Comparison of ENCODE assay signal across 19 cellular contexts in the genomic region with DNA sequence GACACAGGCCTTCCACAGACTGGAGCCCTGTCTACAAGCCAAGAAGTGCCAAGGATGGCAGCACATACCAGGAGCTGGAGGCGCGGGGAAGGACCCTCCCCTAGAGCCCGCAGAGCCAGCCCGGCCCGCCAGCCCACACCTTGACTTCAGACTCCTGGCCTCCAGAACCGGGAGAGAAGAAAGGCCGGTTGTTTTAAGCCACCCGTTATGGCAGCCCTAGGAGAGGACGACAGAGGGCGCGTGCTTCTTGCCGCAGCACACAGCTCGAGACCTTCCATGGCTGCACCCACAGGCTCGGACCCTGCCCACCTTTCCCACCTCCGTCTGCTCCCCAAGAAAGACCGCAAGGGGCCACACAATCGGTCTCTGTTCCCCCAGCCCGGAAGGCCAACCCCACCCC. TPM values are rescaled to one million over a fixed set of nuclear protein-coding genes. Genes with fewer than 3 reads are reported as not detected.
DNase-seq lines count a peak whose midpoint lies in the region; ATAC-seq and TF ChIP-seq lines count a peak whose summit lies in the region.
"Had no signal": no experiment of that assay in that cellular context is flagged by ENCODE, and none has a peak within 500 bp of the region (broad histone marks: within the 10 kb centered on the region; RNA-seq: fewer than 3 reads in every experiment).

No MANE protein-coding gene starts in this region.

- ATAC-seq in activated CD8-positive, alpha-beta T cell treated with anti-CD3 and anti-CD28 coated beads, Interleukin-2, amount 10 ng/mL, durations not matched to agents 7 days and 5 days: no peak
- no peak for ATAC-seq in activated CD8-positive, alpha-beta T cell treated with anti-CD3 and anti-CD28 coated beads for 36 hours
- no peak for ATAC-seq in central memory CD8-positive, alpha-beta T cell (replicated peaks; ENCODE audit: extremely low read depth, poor library complexity, severe bottlenecking)
- no peak for ATAC-seq in GM18909 (IDR thresholded peaks at IDR 0.05; ENCODE audit: poor library complexity, unreplicated experiment)
- ATAC-seq in HG03354 (IDR thresholded peaks at IDR 0.05; ENCODE audit: poor library complexity, severe bottlenecking, unreplicated experiment): no peak
- no peak for ATAC-seq in sciatic nerve
- no peak for ATAC-seq in HG03469 (IDR thresholded peaks at IDR 0.05; ENCODE audit: unreplicated experiment)

- H3K36me3 Mint-ChIP-seq in activated CD8-positive, alpha-beta T cell treated with anti-CD3 and anti-CD28 coated beads, Interleukin-2, amount 10 ng/mL, durations not matched to agents 7 days and 5 days (ENCODE audit: low read depth): peaks cover 26% of the 10 kb centered on the region
- peaks cover 23% of the 10 kb centered on the region for H3K36me3 Mint-ChIP-seq in activated CD8-positive, alpha-beta T cell treated with anti-CD3 and anti-CD28 coated beads for 36 hours (ENCODE audit: low read depth)
- H3K36me3 Mint-ChIP-seq in central memory CD8-positive, alpha-beta T cell (ENCODE audit: insufficient read depth): peaks cover 23% of the 10 kb centered on the region
- peaks cover 7% of the 10 kb centered on the region for H3K36me3 Mint-ChIP-seq in neural crest cell (ENCODE audit: low read depth)

- no peak overlapping the region for H3K4me3 Mint-ChIP-seq in activated CD8-positive, alpha-beta T cell treated with anti-CD3 and anti-CD28 coated beads, Interleukin-2, amount 10 ng/mL, durations not matched to agents 7 days and 5 days
- H3K4me3 Mint-ChIP-seq in activated CD8-positive, alpha-beta T cell treated with anti-CD3 and anti-CD28 coated beads for 36 hours: no peak overlapping the region
- H3K4me3 Mint-ChIP-seq in central memory CD8-positive, alpha-beta T cell: no peak overlapping the region
- H3K4me3 Mint-ChIP-seq in neural crest cell: no peak overlapping the region
- H3K4me3 Mint-ChIP-seq: CD8-positive, alpha-beta memory T cell; HFFc6 had no signal

- peak overlapping the region; percentile 47 for H3K27ac Mint-ChIP-seq in activated CD8-positive, alpha-beta T cell treated with anti-CD3 and anti-CD28 coated beads, Interleukin-2, amount 10 ng/mL, durations not matched to agents 7 days and 5 days
- H3K27ac Mint-ChIP-seq in activated CD8-positive, alpha-beta T cell treated with anti-CD3 and anti-CD28 coated beads for 36 hours: no peak overlapping the region
- H3K27ac Mint-ChIP-seq in central memory CD8-positive, alpha-beta T cell (ENCODE audit: low read depth): peak overlapping the region; percentile 86
- H3K27ac Mint-ChIP-seq in neural crest cell (ENCODE audit: unreplicated experiment): peak overlapping the region; percentile 62
- H3K27ac Mint-ChIP-seq: HFFc6 had no signal

- H3K27me3 Mint-ChIP-seq in activated CD8-positive, alpha-beta T cell treated with anti-CD3 and anti-CD28 coated beads, Interleukin-2, amount 10 ng/mL, durations not matched to agents 7 days and 5 days (ENCODE audit: low read depth): no peaks in the 10 kb centered on the region
- H3K27me3 Mint-ChIP-seq in activated CD8-positive, alpha-beta T cell treated with anti-CD3 and anti-CD28 coated beads for 36 hours: no peaks in the 10 kb centered on the region
- no peaks in the 10 kb centered on the region for H3K27me3 Mint-ChIP-seq in central memory CD8-positive, alpha-beta T cell
- no peaks in the 10 kb centered on the region for H3K27me3 Mint-ChIP-seq in neural crest cell (ENCODE audit: low read depth)

- intact Hi-C loops in activated CD8-positive, alpha-beta T cell treated with anti-CD3 and anti-CD28 coated beads for 36 hours (cut with micrococcal nuclease): no loop called here
- intact Hi-C loops in sciatic nerve (cut with DNase I): no loop called here

- no peaks in the 10 kb centered on the region for H3K9me3 Mint-ChIP-seq in activated CD8-positive, alpha-beta T cell treated with anti-CD3 and anti-CD28 coated beads, Interleukin-2, amount 10 ng/mL, durations not matched to agents 7 days and 5 days (ENCODE audit: insufficient read depth)
- no peaks in the 10 kb centered on the region for H3K9me3 Mint-ChIP-seq in activated CD8-positive, alpha-beta T cell treated with anti-CD3 and anti-CD28 coated beads for 36 hours
- no peaks in the 10 kb centered on the region for H3K9me3 Mint-ChIP-seq in central memory CD8-positive, alpha-beta T cell
- no peaks in the 10 kb centered on the region for H3K9me3 Mint-ChIP-seq in neural crest cell
- H3K9me3 Mint-ChIP-seq: CD8-positive, alpha-beta memory T cell; HFFc6 had no signal

- TF ChIP-seq CTCF in activated CD8-positive, alpha-beta T cell treated with anti-CD3 and anti-CD28 coated beads for 36 hours (IDR thresholded peaks at IDR 0.05): no peak
- no peak for TF ChIP-seq CTCF in neural crest cell (conservative IDR thresholded peaks at IDR 0.05)

- H3K4me1 Mint-ChIP-seq in activated CD8-positive, alpha-beta T cell treated with anti-CD3 and anti-CD28 coated beads, Interleukin-2, amount 10 ng/mL, durations not matched to agents 7 days and 5 days (ENCODE audit: low read depth): peaks cover 24% of the 10 kb centered on the region
- H3K4me1 Mint-ChIP-seq in activated CD8-positive, alpha-beta T cell treated with anti-CD3 and anti-CD28 coated beads for 36 hours (ENCODE audit: low read depth): peaks cover 37% of the 10 kb centered on the region
- H3K4me1 Mint-ChIP-seq in central memory CD8-positive, alpha-beta T cell: peaks cover 45% of the 10 kb centered on the region
- H3K4me1 Mint-ChIP-seq in neural crest cell: peaks cover 8% of the 10 kb centered on the region

- POLR2A ChIA-PET in activated CD8-positive, alpha-beta T cell treated with anti-CD3 and anti-CD28 coated beads, Interleukin-2, amount 10 ng/mL, durations not matched to agents 7 days and 5 days (lab: Charles Lee): no interaction called here
- POLR2A ChIA-PET in activated CD8-positive, alpha-beta T cell treated with anti-CD3 and anti-CD28 coated beads for 36 hours (lab: Charles Lee): no interaction called here

- CTCF ChIA-PET in activated CD8-positive, alpha-beta T cell treated with anti-CD3 and anti-CD28 coated beads, Interleukin-2, amount 10 ng/mL, durations not matched to agents 7 days and 5 days (lab: Charles Lee): interaction anchor here (1.3 kb wide), 1 partner anchor 11 kb away, joined by 5 read pairs; no protein-coding TSS in a partner anchor
- CTCF ChIA-PET in activated CD8-positive, alpha-beta T cell treated with anti-CD3 and anti-CD28 coated beads for 36 hours (lab: Charles Lee): interaction anchor here (2.9 kb wide), 1 partner anchor 11 kb away, joined by 16 read pairs; no protein-coding TSS in a partner anchor

- no peak for DNase-seq in activated CD8-positive, alpha-beta T cell treated with anti-CD3 and anti-CD28 coated beads, Interleukin-2, amount 10 ng/mL, durations not matched to agents 7 days and 5 days
- no peak for DNase-seq in activated CD8-positive, alpha-beta T cell treated with anti-CD3 and anti-CD28 coated beads for 36 hours
- DNase-seq in central memory CD8-positive, alpha-beta T cell (ENCODE audit: low spot score in 2 of 2): no peak
- DNase-seq in neural crest cell (ENCODE audit: low read depth, low spot score): no peak
- no peak for DNase-seq in sciatic nerve (ENCODE audit: low spot score)
- DNase-seq: BE2C; CD8-positive, alpha-beta memory T cell; DMS79 treated with DMSO at 0.1 percent for 48 hours; HFFc6; Karpas-422; MG63; NCI-H1092; NCI-H146; NCI-H2081; NCI-H510A treated with DMSO at 0.1 percent for 48 hours; PC-9 had no signal

RNA-seq across cellular contexts. Expression of a gene that starts 53.7 kb away (rescaled TPM):
- 10 to 100 TPM; 74.9 to 85.0 TPM for total RNA-seq in activated CD8-positive, alpha-beta T cell treated with anti-CD3 and anti-CD28 coated beads, Interleukin-2, amount 10 ng/mL, durations not matched to agents 7 days and 5 days
- total RNA-seq in activated CD8-positive, alpha-beta T cell treated with anti-CD3 and anti-CD28 coated beads for 36 hours: 10 to 100 TPM; 44.1 to 44.9 TPM
- total RNA-seq in neural crest cell: 58.5 and 60.7 TPM in 2 replicates
- 39.5 TPM for total RNA-seq in sciatic nerve
